In genomic region chr2:120906914-120907313, GRCh38 we compare ENCODE assay signal across 17 cellular contexts.
DNase-seq lines count a peak whose midpoint lies in the region; ATAC-seq and TF ChIP-seq lines count a peak whose summit lies in the region.
"Had no signal": no experiment of that assay in that cellular context is flagged by ENCODE, and none has a peak within 500 bp of the region (broad histone marks: within the 10 kb centered on the region; RNA-seq: fewer than 3 reads in every experiment).

No MANE protein-coding gene starts in this region.

- TF ChIP-seq POLR2A in esophagus muscularis mucosa (IDR thresholded peaks at IDR 0.05; ENCODE audit: low read depth): no peak

- H3K4me1 Mint-ChIP-seq in brain (peaks cover 79% of the 10 kb centered on the region), neural crest cell (peaks cover 41% of the 10 kb centered on the region)
- H3K4me1 Mint-ChIP-seq in stimulated activated effector memory CD8-positive, alpha-beta T cell treated with anti-CD3 and anti-CD28 coated beads, Interleukin-12 subunit alpha, Interleukin-12 subunit beta, amount 100 ng/mL, for 72 hours: no peaks in the 10 kb centered on the region
- H3K4me1 Mint-ChIP-seq in activated CD8-positive, alpha-beta T cell treated with anti-CD3 and anti-CD28 coated beads, Interleukin-2, amount 10 ng/mL, durations not matched to agents 7 days and 5 days (ENCODE audit: low read depth): no peaks in the 10 kb centered on the region
- H3K4me1 Mint-ChIP-seq: CD14-positive monocyte; CD4-positive, alpha-beta memory T cell had no signal

- WGBS in esophagus muscularis mucosa: 96% methylated on average over 6 of the region's 6 CpGs

- POLR2A ChIA-PET in activated CD8-positive, alpha-beta T cell treated with anti-CD3 and anti-CD28 coated beads, Interleukin-2, amount 10 ng/mL, durations not matched to agents 7 days and 5 days (lab: Charles Lee): no interaction called here

- H3K4me3 ChIP-seq in esophagus muscularis mucosa: no peak overlapping the region
- H3K4me3 ChIP-seq: BLaER1 had no signal

- TF ChIP-seq CTCF in brain (conservative IDR thresholded peaks at IDR 0.05): no peak
- TF ChIP-seq CTCF in neural crest cell (conservative IDR thresholded peaks at IDR 0.05): no peak
- TF ChIP-seq CTCF in esophagus muscularis mucosa (IDR thresholded peaks at IDR 0.05): no peak

- H3K9me3 Mint-ChIP-seq in brain (peaks cover 0 to 3% (median 0%) of the 10 kb centered on the region in 5 experiments), neural crest cell (no peaks in the 10 kb centered on the region)
- no peaks in the 10 kb centered on the region for H3K9me3 Mint-ChIP-seq in stimulated activated effector memory CD8-positive, alpha-beta T cell treated with anti-CD3 and anti-CD28 coated beads, Interleukin-12 subunit alpha, Interleukin-12 subunit beta, amount 100 ng/mL, for 72 hours
- H3K9me3 Mint-ChIP-seq in activated CD8-positive, alpha-beta T cell treated with anti-CD3 and anti-CD28 coated beads, Interleukin-2, amount 10 ng/mL, durations not matched to agents 7 days and 5 days (ENCODE audit: insufficient read depth): no peaks in the 10 kb centered on the region
- H3K9me3 Mint-ChIP-seq: CD4-positive, alpha-beta memory T cell; H9 had no signal

- H3K27ac ChIP-seq in esophagus muscularis mucosa (replicated peaks in 1 of 4): no peak overlapping the region
- H3K27ac ChIP-seq: 22Rv1, BLaER1, HL-60 had no signal

- no peak for TF ChIP-seq EP300 in esophagus muscularis mucosa (IDR thresholded peaks at IDR 0.05)

- H3K27me3 Mint-ChIP-seq in brain (no peaks in the 10 kb centered on the region), neural crest cell (ENCODE audit: low read depth) (no peaks in the 10 kb centered on the region)
- H3K27me3 Mint-ChIP-seq in activated CD8-positive, alpha-beta T cell treated with anti-CD3 and anti-CD28 coated beads, Interleukin-2, amount 10 ng/mL, durations not matched to agents 7 days and 5 days (ENCODE audit: low read depth): peaks cover 2% of the 10 kb centered on the region

- no peaks in the 10 kb centered on the region for H3K36me3 ChIP-seq in esophagus muscularis mucosa
- H3K36me3 ChIP-seq: BLaER1 had no signal

- peak; percentile 2 for ATAC-seq in stimulated activated effector memory CD8-positive, alpha-beta T cell treated with anti-CD3 and anti-CD28 coated beads, Interleukin-12 subunit alpha, Interleukin-12 subunit beta, amount 100 ng/mL, for 72 hours
- ATAC-seq in activated CD8-positive, alpha-beta T cell treated with anti-CD3 and anti-CD28 coated beads, Interleukin-2, amount 10 ng/mL, durations not matched to agents 7 days and 5 days: no peak
- ATAC-seq in GM21737 (IDR thresholded peaks at IDR 0.05; ENCODE audit: unreplicated experiment): no peak

- H3K27me3 ChIP-seq in esophagus muscularis mucosa: no peaks in the 10 kb centered on the region
- H3K27me3 ChIP-seq: BLaER1 had no signal

- DNase-seq in NCI-H524 (lab: John Stamatoyannopoulos, UW): peak; percentile 26 to 52
- DNase-seq in NCI-H524 treated with DMSO at 0.1 percent for 48 hours (lab: John Stamatoyannopoulos, UW): no peak
- DNase-seq in neural crest cell (ENCODE audit: low read depth, low spot score): no peak
- DNase-seq in stimulated activated effector memory CD8-positive, alpha-beta T cell treated with anti-CD3 and anti-CD28 coated beads, Interleukin-12 subunit alpha, Interleukin-12 subunit beta, amount 100 ng/mL, for 72 hours (ENCODE audit: low spot score in 2 of 2): no peak
- DNase-seq in esophagus muscularis mucosa (ENCODE audit: extremely low spot score): no peak
- no peak for DNase-seq in activated CD8-positive, alpha-beta T cell treated with anti-CD3 and anti-CD28 coated beads, Interleukin-2, amount 10 ng/mL, durations not matched to agents 7 days and 5 days
- DNase-seq: CD4-positive, alpha-beta memory T cell; DMS79 treated with DMSO at 0.1 percent for 48 hours; GF-D8; H9; IMR-90 had no signal

- intact Hi-C loops in esophagus muscularis mucosa (cut with DNase I): no loop called here

- CTCF ChIA-PET in activated CD8-positive, alpha-beta T cell treated with anti-CD3 and anti-CD28 coated beads, Interleukin-2, amount 10 ng/mL, durations not matched to agents 7 days and 5 days (lab: Charles Lee): no interaction called here

- H3K27ac Mint-ChIP-seq in brain: peak overlapping the region; percentile 21 to 76 (median 47)
- peak overlapping the region; percentile 63 for H3K27ac Mint-ChIP-seq in neural crest cell (ENCODE audit: unreplicated experiment)
- no peak overlapping the region for H3K27ac Mint-ChIP-seq in stimulated activated effector memory CD8-positive, alpha-beta T cell treated with anti-CD3 and anti-CD28 coated beads, Interleukin-12 subunit alpha, Interleukin-12 subunit beta, amount 100 ng/mL, for 72 hours
- no peak overlapping the region for H3K27ac Mint-ChIP-seq in activated CD8-positive, alpha-beta T cell treated with anti-CD3 and anti-CD28 coated beads, Interleukin-2, amount 10 ng/mL, durations not matched to agents 7 days and 5 days
- H3K27ac Mint-ChIP-seq: CD14-positive monocyte; CD4-positive, alpha-beta memory T cell had no signal

- H3K9me3 ChIP-seq in esophagus muscularis mucosa: no peaks in the 10 kb centered on the region
- H3K9me3 ChIP-seq: BLaER1 had no signal

- H3K4me1 ChIP-seq in esophagus muscularis mucosa: peaks cover 9 to 40% (median 33%) of the 10 kb centered on the region in 4 donors

- H3K4me3 Mint-ChIP-seq in brain (no peak overlapping the region), neural crest cell (no peak overlapping the region)
- no peak overlapping the region for H3K4me3 Mint-ChIP-seq in stimulated activated effector memory CD8-positive, alpha-beta T cell treated with anti-CD3 and anti-CD28 coated beads, Interleukin-12 subunit alpha, Interleukin-12 subunit beta, amount 100 ng/mL, for 72 hours
- no peak overlapping the region for H3K4me3 Mint-ChIP-seq in activated CD8-positive, alpha-beta T cell treated with anti-CD3 and anti-CD28 coated beads, Interleukin-2, amount 10 ng/mL, durations not matched to agents 7 days and 5 days
- H3K4me3 Mint-ChIP-seq: CD14-positive monocyte; CD4-positive, alpha-beta memory T cell; H9 had no signal

- H3K36me3 Mint-ChIP-seq in brain: no peaks in the 10 kb centered on the region
- H3K36me3 Mint-ChIP-seq in neural crest cell (ENCODE audit: low read depth): no peaks in the 10 kb centered on the region
- no peaks in the 10 kb centered on the region for H3K36me3 Mint-ChIP-seq in stimulated activated effector memory CD8-positive, alpha-beta T cell treated with anti-CD3 and anti-CD28 coated beads, Interleukin-12 subunit alpha, Interleukin-12 subunit beta, amount 100 ng/mL, for 72 hours
- no peaks in the 10 kb centered on the region for H3K36me3 Mint-ChIP-seq in activated CD8-positive, alpha-beta T cell treated with anti-CD3 and anti-CD28 coated beads, Interleukin-2, amount 10 ng/mL, durations not matched to agents 7 days and 5 days (ENCODE audit: low read depth)
- H3K36me3 Mint-ChIP-seq: CD14-positive monocyte; CD4-positive, alpha-beta memory T cell had no signal

Comparison
In these comparisons a context has a peak if more than half of its experiments do, and no peak if none do; other contexts are left out.
1. DNase-seq: peak in NCI-H524 (2 of 2); none in NCI-H524 treated with DMSO at 0.1 percent for 48 hours (single experiment), neural crest cell (single experiment), stimulated activated effector memory CD8-positive, alpha-beta T cell treated with anti-CD3 and anti-CD28 coated beads, Interleukin-12 subunit alpha, Interleukin-12 subunit beta, amount 100 ng/mL, for 72 hours (0 of 2), esophagus muscularis mucosa (single experiment) and activated CD8-positive, alpha-beta T cell treated with anti-CD3 and anti-CD28 coated beads, Interleukin-2, amount 10 ng/mL, durations not matched to agents 7 days and 5 days (single experiment).
2. H3K27ac Mint-ChIP-seq: peak in brain (5 of 5) and neural crest cell (single experiment); none in stimulated activated effector memory CD8-positive, alpha-beta T cell treated with anti-CD3 and anti-CD28 coated beads, Interleukin-12 subunit alpha, Interleukin-12 subunit beta, amount 100 ng/mL, for 72 hours (single experiment) and activated CD8-positive, alpha-beta T cell treated with anti-CD3 and anti-CD28 coated beads, Interleukin-2, amount 10 ng/mL, durations not matched to agents 7 days and 5 days (single experiment).